In the genomic region with DNA sequence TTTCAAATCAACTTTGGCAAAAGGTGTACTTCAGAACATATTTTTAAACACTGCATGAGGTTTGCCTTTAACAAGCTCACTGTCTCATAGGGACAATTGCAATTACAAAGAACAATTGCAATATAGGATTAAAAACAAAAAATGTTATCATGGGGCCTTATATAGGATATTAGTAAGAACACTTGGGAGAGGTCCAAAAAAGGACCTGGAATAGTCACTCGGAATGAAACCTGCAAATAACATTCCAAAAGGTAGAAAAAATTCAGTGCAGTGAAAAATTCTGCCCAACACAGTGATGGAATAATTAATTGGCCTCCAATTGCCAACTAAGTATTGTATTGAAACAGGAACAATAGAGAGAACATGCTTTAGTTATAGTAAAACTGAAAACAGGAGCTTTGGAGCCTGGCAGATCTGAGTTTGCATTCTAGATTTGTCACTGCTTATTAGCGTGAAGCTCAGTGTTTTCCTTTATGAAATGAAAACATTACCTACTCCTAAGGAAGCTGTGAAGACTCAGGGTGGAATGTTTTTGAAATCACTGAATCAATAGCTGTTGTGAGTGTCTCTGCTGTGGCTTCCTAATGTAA, we compare ENCODE assay signal across 16 cellular contexts.
DNase-seq lines count a peak whose midpoint lies in the region; ATAC-seq, FAIRE-seq and TF ChIP-seq lines count a peak whose summit lies in the region.
"Had no signal": no experiment of that assay in that cellular context is flagged by ENCODE, and none has a peak within 500 bp of the region (broad histone marks: within the 10 kb centered on the region; RNA-seq: fewer than 3 reads in every experiment).

No MANE protein-coding gene starts in this region.

- no peaks in the 10 kb centered on the region for H4K20me1 ChIP-seq in GM12878 (ENCODE audit: control insufficient read depth, insufficient read depth)
- H4K20me1 ChIP-seq: BLaER1 had no signal

- H3K27ac ChIP-seq in GM12878 (ENCODE audit: control insufficient read depth, insufficient read depth), result no peak overlapping the region
- H3K27ac ChIP-seq: BLaER1 had no signal

- TF ChIP-seq EP300 in GM12878 (IDR thresholded peaks at IDR 0.05; ENCODE audit: borderline replicate concordance in 1 of 2, control insufficient read depth in 1 of 2, low read depth in 2 of 2, low read length in 2 of 2), result no peak

- no peak overlapping the region for H3K9ac ChIP-seq in GM12878 (ENCODE audit: control insufficient read depth, insufficient read depth, low read length)
- H3K9ac ChIP-seq: BLaER1 had no signal

- in situ Hi-C loops in GM12878 (cut with MboI), result no loop called here

- SMC1A ChIA-PET in GM12878 (lab: Charles Lee; ENCODE audit: uncharacterized antibody, unreplicated experiment), result interaction anchor here (1.1 kb wide), 2 partner anchors 40 to 93 kb away, joined by 3 to 4 read pairs; no protein-coding TSS in a partner anchor

- CTCF ChIA-PET in GM12878 (lab: Yijun Ruan, JAX), result interaction anchor here (0.6 to 1.5 kb wide), 3 partner anchors 13 to 243 kb away, joined by 3 to 4 read pairs (median 3); no protein-coding TSS in a partner anchor

- no TSS peak for BruUV-seq in GM12878 (replicated peaks; lab: Mats Ljungman, UMichigan)

- no peaks in the 10 kb centered on the region for H3K4me1 ChIP-seq in GM12878 (ENCODE audit: control insufficient read depth, insufficient read depth, low read length)

- no peak for TF ChIP-seq POLR2A in GM12878 (IDR thresholded peaks at IDR 0.05; ENCODE audit: low read depth, low read length)

- H3K79me2 ChIP-seq in GM12878 (ENCODE audit: control insufficient read depth, insufficient read depth, low read length), result no peaks in the 10 kb centered on the region

- no peaks in the 10 kb centered on the region for H3K36me3 ChIP-seq in GM12878 (ENCODE audit: control insufficient read depth in 2 of 2, insufficient read depth in 2 of 2, low read length in 1 of 2)
- H3K36me3 ChIP-seq: BLaER1 had no signal

- H2AFZ ChIP-seq in GM12878 (ENCODE audit: control insufficient read depth, low read depth, low read length), result no peak overlapping the region

- POLR2A ChIA-PET in GM12878 (lab: Charles Lee), result no interaction called here

- H3K4me3 ChIP-seq in GM12878, result no peak overlapping the region
- H3K4me3 ChIP-seq: BLaER1 had no signal

- RAD21 ChIA-PET in GM12878 (lab: Charles Lee; ENCODE audit: unreplicated experiment), result no interaction called here

- H3K4me2 ChIP-seq in GM12878 (ENCODE audit: control insufficient read depth, insufficient read depth), result no peak overlapping the region
- H3K4me2 ChIP-seq: BLaER1 had no signal

- no peaks in the 10 kb centered on the region for H3K9me3 ChIP-seq in GM12878 (replicated peaks; ENCODE audit: control insufficient read depth, insufficient read depth, low read length)
- H3K9me3 ChIP-seq: BLaER1 had no signal

- intact Hi-C loops in GM12878 (cut with micrococcal nuclease; ENCODE audit: unreplicated experiment), result no loop called here

- no peak for TF ChIP-seq CTCF in GM12878 (IDR thresholded peaks at IDR 0.05 in 2 of 3, conservative IDR thresholded peaks at IDR 0.05 in 1 of 3; ENCODE audit: control insufficient read depth in 2 of 3, extremely low read depth in 1 of 3, insufficient read depth in 1 of 3, low read depth in 3 of 3, low read length in 3 of 3)

- no peaks in the 10 kb centered on the region for H3K27me3 ChIP-seq in GM12878 (replicated peaks in 1 of 2; ENCODE audit: control insufficient read depth in 2 of 2, insufficient read depth in 2 of 2, low read length in 1 of 2)
- H3K27me3 ChIP-seq: BLaER1 had no signal

- WGBS in GM12878 (ENCODE audit: insufficient coverage, insufficient replicate concordance, low lambda C conversion rate, missing lambda C conversion rate), result 4% methylated on average over 2 of the region's 2 CpGs

- ATAC-seq in HG03432 (IDR thresholded peaks at IDR 0.05; ENCODE audit: unreplicated experiment) (peak; percentile 54), GM12878 (peak; percentile 59)

- no peak for FAIRE-seq in GM12878 (lab: Jason Lieb, UNC)

- TF ChIP-seq RAD21 in GM12878 (IDR thresholded peaks at IDR 0.05; ENCODE audit: insufficient read depth, low read depth, low read length), result no peak

- no peak for DNase-seq in GM12878 (ENCODE audit: low read depth, low spot score)
- DNase-seq in lung microvascular endothelial cell (ENCODE audit: low read depth in 2 of 2), result peak; percentile 36 to 52
- no peak for DNase-seq in stimulated activated CD8-positive, alpha-beta memory T cell treated with anti-CD3 and anti-CD28 coated beads, Interleukin-4, amount 100 ng/mL, for 48 hours
- DNase-seq in T-helper 2 cell, result no peak
- no peak for DNase-seq in NCI-H1694 (lab: John Stamatoyannopoulos, UW)
- DNase-seq in NCI-H1417 treated with DMSO at 0.1 percent for 48 hours (lab: John Stamatoyannopoulos, UW), result no peak
- DNase-seq: CD8-positive, alpha-beta memory T cell; HFFc6; MM.1S; NCI-H1105; NCI-H1930; NCI-H2171 treated with DMSO at 0.1 percent for 48 hours; SHP77 treated with DMSO at 0.1 percent for 48 hours; SW 1271 had no signal

TF ChIP-seq in GM12878, 131 proteins besides CTCF, POLR2A, EP300 and RAD21 (continues in another document):
- no peak for TF ChIP-seq ELK1 (IDR thresholded peaks at IDR 0.05; ENCODE audit: low read depth, low read length)
- TF ChIP-seq MEF2A (IDR thresholded peaks at IDR 0.05; ENCODE audit: insufficient read depth, low read depth, low read length), result no peak
- no peak for TF ChIP-seq JUNB (IDR thresholded peaks at IDR 0.05)
- no peak for TF ChIP-seq KLF5 (IDR thresholded peaks at IDR 0.05; ENCODE audit: partially characterized antibody)
- no peak for TF ChIP-seq CEBPB (IDR thresholded peaks at IDR 0.05; ENCODE audit: borderline replicate concordance in 1 of 2, low read depth in 2 of 2, low read length in 2 of 2)
- no peak for TF ChIP-seq SKIL (IDR thresholded peaks at IDR 0.05; ENCODE audit: low read depth, poor library complexity, severe bottlenecking)
- TF ChIP-seq ASH2L (IDR thresholded peaks at IDR 0.05; ENCODE audit: borderline replicate concordance, low read depth), result no peak
- no peak for TF ChIP-seq PAX8 (IDR thresholded peaks at IDR 0.05)
- no peak for TF ChIP-seq PRDM15 (CRISPR knock-in tag; IDR thresholded peaks at IDR 0.05)
- no peak for TF ChIP-seq SIN3A (IDR thresholded peaks at IDR 0.05; ENCODE audit: low read depth, low read length)
- no peak for TF ChIP-seq TAF1 (IDR thresholded peaks at IDR 0.05; ENCODE audit: borderline replicate concordance, low read depth, low read length)
- no peak for TF ChIP-seq MYC (IDR thresholded peaks at IDR 0.05; ENCODE audit: insufficient read depth, insufficient read length, insufficient replicate concordance, low read length, severe bottlenecking)
- no peak for TF ChIP-seq YY1 (IDR thresholded peaks at IDR 0.05; ENCODE audit: low read depth, low read length)
- no peak for TF ChIP-seq SMAD1 (IDR thresholded peaks at IDR 0.05; ENCODE audit: low read depth, partially characterized antibody)
- TF ChIP-seq SIX5 (IDR thresholded peaks at IDR 0.05; ENCODE audit: low read depth, low read length, severe bottlenecking), result no peak
- TF ChIP-seq HCFC1 (IDR thresholded peaks at IDR 0.05; ENCODE audit: low read length), result no peak

Comparison
In these comparisons a context has a peak if more than half of its experiments do, and no peak if none do; other contexts are left out.
1. DNase-seq: peak in lung microvascular endothelial cell (2 of 2); none in GM12878 (single experiment), stimulated activated CD8-positive, alpha-beta memory T cell treated with anti-CD3 and anti-CD28 coated beads, Interleukin-4, amount 100 ng/mL, for 48 hours (single experiment), T-helper 2 cell (0 of 5), NCI-H1694 (single experiment) and NCI-H1417 treated with DMSO at 0.1 percent for 48 hours (single experiment).